1 cellular context compared by ENCODE assay signal in genomic region chr1:116494351-116494692, GRCh38.
TF ChIP-seq lines count a peak whose summit lies in the region.

No MANE protein-coding gene starts in this region.

TF ChIP-seq in HepG2, 621 proteins besides CTCF, POLR2A, EP300 and RAD21 (continued from another document):
- TF ChIP-seq, protein P1, sequence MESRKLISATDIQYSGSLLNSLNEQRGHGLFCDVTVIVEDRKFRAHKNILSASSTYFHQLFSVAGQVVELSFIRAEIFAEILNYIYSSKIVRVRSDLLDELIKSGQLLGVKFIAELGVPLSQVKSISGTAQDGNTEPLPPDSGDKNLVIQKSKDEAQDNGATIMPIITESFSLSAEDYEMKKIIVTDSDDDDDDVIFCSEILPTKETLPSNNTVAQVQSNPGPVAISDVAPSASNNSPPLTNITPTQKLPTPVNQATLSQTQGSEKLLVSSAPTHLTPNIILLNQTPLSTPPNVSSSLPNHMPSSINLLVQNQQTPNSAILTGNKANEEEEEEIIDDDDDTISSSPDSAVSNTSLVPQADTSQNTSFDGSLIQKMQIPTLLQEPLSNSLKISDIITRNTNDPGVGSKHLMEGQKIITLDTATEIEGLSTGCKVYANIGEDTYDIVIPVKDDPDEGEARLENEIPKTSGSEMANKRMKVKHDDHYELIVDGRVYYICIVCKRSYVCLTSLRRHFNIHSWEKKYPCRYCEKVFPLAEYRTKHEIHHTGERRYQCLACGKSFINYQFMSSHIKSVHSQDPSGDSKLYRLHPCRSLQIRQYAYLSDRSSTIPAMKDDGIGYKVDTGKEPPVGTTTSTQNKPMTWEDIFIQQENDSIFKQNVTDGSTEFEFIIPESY (CRISPR knock-in tag; IDR thresholded peaks at IDR 0.05), result no peak
- TF ChIP-seq MLX (CRISPR knock-in tag; IDR thresholded peaks at IDR 0.05) (no peak), ISL2 (CRISPR knock-in tag; IDR thresholded peaks at IDR 0.05) (no peak), THRA (CRISPR knock-in tag; IDR thresholded peaks at IDR 0.05; ENCODE audit: borderline replicate concordance) (0 out of 2 replicates have a peak, but pooled peaks have one; percentile 4)
TF ChIP-seq in HepG2: peak in this region for 24.
